ENCODE assay signal across 24 cellular contexts in the genomic region with DNA sequence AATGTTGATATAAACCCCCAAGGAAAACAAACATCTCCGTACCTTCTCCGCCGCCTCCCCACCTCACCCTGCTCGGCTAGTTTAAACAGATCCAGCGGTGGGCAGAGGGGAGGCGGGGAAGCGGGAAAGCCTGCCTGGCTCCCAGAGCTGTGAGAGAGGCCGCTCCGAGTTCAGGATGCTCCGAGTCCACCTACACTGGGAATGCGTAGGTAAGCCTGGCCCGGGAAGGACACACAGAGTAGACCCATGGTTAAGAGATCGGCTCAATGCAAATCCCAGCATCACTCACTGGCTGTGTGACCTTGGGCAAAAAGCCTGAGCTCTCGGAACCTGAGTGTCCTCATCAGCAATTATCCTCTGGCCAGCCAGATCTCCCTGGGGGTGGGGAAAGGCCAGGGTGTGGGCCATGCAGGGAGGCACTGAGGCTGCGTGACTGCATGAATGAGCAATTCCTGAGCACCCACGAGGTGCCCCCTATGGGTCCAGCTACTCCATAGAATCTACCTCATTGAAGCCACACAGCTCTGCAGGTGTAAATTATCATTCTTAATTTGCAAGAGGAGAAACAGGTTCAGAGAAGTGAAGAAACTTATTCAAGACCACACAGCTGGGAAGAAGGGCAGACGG. TPM values are rescaled to one million over a fixed set of nuclear protein-coding genes. Genes with fewer than 3 reads are reported as not detected.
"Had no signal": no experiment of that assay in that cellular context is flagged by ENCODE, and none has a peak within 500 bp of the region (broad histone marks: within the 10 kb centered on the region; RNA-seq: fewer than 3 reads in every experiment).

No MANE protein-coding gene starts in this region.

- H3K4me3 Mint-ChIP-seq: immature natural killer cell; naive B cell; nephron; stimulated activated naive B cell treated with anti-CD40 and anti-IgM and Interleukin-4, amounts not matched to agents 10 μg/mL and 1 μg/mL and 100 μg/mL, for 72 hours; stimulated activated naive CD8-positive, alpha-beta T cell treated with anti-CD3 and anti-CD28 coated beads, Interleukin-15, amount 100 ng/mL, for 72 hours had no signal

- FAIRE-seq: keratinocyte had no signal

- H3K27ac Mint-ChIP-seq: immature natural killer cell; naive B cell; nephron; stimulated activated naive B cell treated with anti-CD40 and anti-IgM and Interleukin-4, amounts not matched to agents 10 μg/mL and 1 μg/mL and 100 μg/mL, for 72 hours; stimulated activated naive CD8-positive, alpha-beta T cell treated with anti-CD3 and anti-CD28 coated beads, Interleukin-15, amount 100 ng/mL, for 72 hours had no signal

- DNase-seq: cortex of kidney; dorsolateral prefrontal cortex; effector memory CD4-positive, alpha-beta T cell; gastrocnemius medialis; immature natural killer cell; left ventricle myocardium superior; mesendoderm; naive B cell; sigmoid colon; stimulated activated CD4-positive, alpha-beta T cell treated with anti-CD3 and anti-CD28 coated beads, Interleukin-2, amount 100 ng/mL, for 24 hours; stimulated activated CD4-positive, alpha-beta T cell treated with anti-CD3 and anti-CD28 coated beads, Interleukin-4, amount 100 ng/mL, for 4 hours; stimulated activated naive B cell treated with anti-CD40 and anti-IgM and Interleukin-4, amounts not matched to agents 10 μg/mL and 1 μg/mL and 100 μg/mL, for 72 hours; stimulated activated naive CD8-positive, alpha-beta T cell treated with anti-CD3 and anti-CD28 coated beads, Interleukin-15, amount 100 ng/mL, for 72 hours; trophoblast cell had no signal

- H3K9me3 Mint-ChIP-seq: naive B cell; nephron; stimulated activated naive B cell treated with anti-CD40 and anti-IgM and Interleukin-4, amounts not matched to agents 10 μg/mL and 1 μg/mL and 100 μg/mL, for 72 hours; stimulated activated naive CD8-positive, alpha-beta T cell treated with anti-CD3 and anti-CD28 coated beads, Interleukin-15, amount 100 ng/mL, for 72 hours had no signal

- H3K27me3 ChIP-seq: gastrocnemius medialis had no signal

- ATAC-seq: gastrocnemius medialis; left ventricle myocardium superior; stimulated activated naive B cell treated with anti-CD40 and anti-IgM and Interleukin-4, amounts not matched to agents 10 μg/mL and 1 μg/mL and 100 μg/mL, for 72 hours; stimulated activated naive CD8-positive, alpha-beta T cell treated with anti-CD3 and anti-CD28 coated beads, Interleukin-15, amount 100 ng/mL, for 72 hours had no signal

- H3K4me3 ChIP-seq: dorsolateral prefrontal cortex, esophagus muscularis mucosa, gastrocnemius medialis, lung, sigmoid colon, skin epidermis, thoracic aorta had no signal

- H3K9me3 ChIP-seq: esophagus muscularis mucosa, gastrocnemius medialis, sigmoid colon, thoracic aorta had no signal

- H3K36me3 Mint-ChIP-seq: immature natural killer cell; naive B cell; stimulated activated naive B cell treated with anti-CD40 and anti-IgM and Interleukin-4, amounts not matched to agents 10 μg/mL and 1 μg/mL and 100 μg/mL, for 72 hours had no signal

- H3K27ac ChIP-seq: dorsolateral prefrontal cortex, epithelial cell of prostate, esophagus muscularis mucosa, gastrocnemius medialis, sigmoid colon, skin epidermis, thoracic aorta had no signal

- H3K36me3 ChIP-seq: esophagus muscularis mucosa, gastrocnemius medialis, sigmoid colon, thoracic aorta had no signal

- H3K4me1 Mint-ChIP-seq: immature natural killer cell; naive B cell; stimulated activated naive B cell treated with anti-CD40 and anti-IgM and Interleukin-4, amounts not matched to agents 10 μg/mL and 1 μg/mL and 100 μg/mL, for 72 hours; stimulated activated naive CD8-positive, alpha-beta T cell treated with anti-CD3 and anti-CD28 coated beads, Interleukin-15, amount 100 ng/mL, for 72 hours had no signal

RNA-seq across cellular contexts. Expression of a gene that starts 30.5 kb away (rescaled TPM):
- total RNA-seq: fibroblast of villous mesenchyme, pulmonary artery endothelial cell, thoracic aorta, urinary bladder had no signal
- polyA plus RNA-seq: immature natural killer cell had no signal
